Comparison of ENCODE assay signal across 12 cellular contexts in genomic region chr10:59079386-59080226, GRCh38.
A peak's percentile ranks its signal among the peaks of the same experiment; 100 is the strongest.
DNase-seq lines count a peak whose midpoint lies in the region; ATAC-seq, FAIRE-seq and TF ChIP-seq lines count a peak whose summit lies in the region.
"Had no signal": no experiment of that assay in that cellular context is flagged by ENCODE, and none has a peak within 500 bp of the region (broad histone marks: within the 10 kb centered on the region; RNA-seq: fewer than 3 reads in every experiment).

No MANE protein-coding gene starts in this region.

- peaks cover 16% of the 10 kb centered on the region for H3K4me1 Mint-ChIP-seq in MCF 10A (ENCODE audit: insufficient read depth, unreplicated experiment)

- CTCF ChIA-PET in MCF 10A (lab: Yijun Ruan, JAX) = interaction anchor here (0.6 to 3.1 kb wide), 5 partner anchors 11 to 644 kb away, joined by 3 to 11 read pairs (median 3); no protein-coding TSS in a partner anchor

- DNase-seq in MCF 10A (ENCODE audit: unreplicated experiment) (peak; percentile 75), breast epithelium (ENCODE audit: low spot score in 2 of 2) (no peak), bronchial epithelial cell (ENCODE audit: low read depth) (peak; percentile 79), kidney glomerular epithelial cell (lab: John Stamatoyannopoulos, UW) (peak; percentile 92), anterior cingulate cortex (lab: John Stamatoyannopoulos, UW) (no peak), spleen (no peak)
- DNase-seq: activated CD4-positive, alpha-beta T cell treated with anti-CD3 and anti-CD28 coated beads, Interleukin-2, amount 50 U/mL, for 48 hours; AML-193; H7 had no signal

- no peaks in the 10 kb centered on the region for H3K9me3 Mint-ChIP-seq in MCF 10A (ENCODE audit: unreplicated experiment)

- no peaks in the 10 kb centered on the region for H3K9me3 ChIP-seq in breast epithelium
- H3K9me3 ChIP-seq in spleen = no peaks in the 10 kb centered on the region

- H3K27ac ChIP-seq in breast epithelium = peak overlapping the region in 1 of 2 donors; percentile 63
- H3K27ac ChIP-seq in spleen = no peak overlapping the region
- H3K27ac ChIP-seq: KMS-11 had no signal

- POLR2A ChIA-PET in MCF 10A (lab: Yijun Ruan, JAX) = no interaction called here

- intact Hi-C loops in MCF 10A (cut with micrococcal nuclease) = loop anchor here (1.0 kb wide), 1 partner anchor 102 kb away; no protein-coding TSS in a partner anchor
- intact Hi-C loops in breast epithelium (cut with DNase I; ENCODE audit: low total_unique reads) = no loop called here
- intact Hi-C loops in spleen (cut with DNase I; ENCODE audit: low total_unique reads) = no loop called here

- H3K27ac Mint-ChIP-seq in MCF 10A (ENCODE audit: low read depth, unreplicated experiment) = no peak overlapping the region

- TF ChIP-seq POLR2A in breast epithelium (IDR thresholded peaks at IDR 0.05) (no peak), spleen (IDR thresholded peaks at IDR 0.05) (no peak)

- no peak for ATAC-seq in GM21737 (IDR thresholded peaks at IDR 0.05; ENCODE audit: unreplicated experiment)
- ATAC-seq in GM21723 (IDR thresholded peaks at IDR 0.05; ENCODE audit: unreplicated experiment) = no peak

- H3K27me3 ChIP-seq in breast epithelium (no peaks in the 10 kb centered on the region), bronchial epithelial cell (ENCODE audit: control insufficient read depth, insufficient read depth, low read length) (no peaks in the 10 kb centered on the region), spleen (replicated peaks in 1 of 7) (no peaks in the 10 kb centered on the region)

- H3K36me3 ChIP-seq in breast epithelium (no peaks in the 10 kb centered on the region), bronchial epithelial cell (ENCODE audit: control insufficient read depth, insufficient read depth, low read length) (no peaks in the 10 kb centered on the region), spleen (no peaks in the 10 kb centered on the region)

- H3K4me3 Mint-ChIP-seq in MCF 10A (ENCODE audit: unreplicated experiment) = no peak overlapping the region

- H3K36me3 Mint-ChIP-seq in MCF 10A (ENCODE audit: insufficient read depth, unreplicated experiment) = no peaks in the 10 kb centered on the region

- BruUV-seq in MCF 10A (replicated peaks; lab: Mats Ljungman, UMichigan) = no TSS peak

- H3K27me3 Mint-ChIP-seq in MCF 10A (ENCODE audit: insufficient read depth, unreplicated experiment) = peaks cover 30% of the 10 kb centered on the region

- FAIRE-seq in bronchial epithelial cell (lab: Jason Lieb, UNC) = no peak

- 64 to 85% (median 75%) methylated on average over 4 of the region's 4 CpGs for WGBS in spleen, 5 donors

- TF ChIP-seq CTCF in MCF 10A (IDR thresholded peaks at IDR 0.05; ENCODE audit: unreplicated experiment) (no peak), breast epithelium (IDR thresholded peaks at IDR 0.05) (no peak), bronchial epithelial cell (IDR thresholded peaks at IDR 0.05; ENCODE audit: insufficient read depth, low read length, severe bottlenecking) (no peak), spleen (IDR thresholded peaks at IDR 0.05 in 8 of 11, conservative IDR thresholded peaks at IDR 0.05 in 3 of 11) (no peak)

- H3K4me3 ChIP-seq in breast epithelium (no peak overlapping the region), bronchial epithelial cell (ENCODE audit: low read depth, low read length) (no peak overlapping the region), spleen (no peak overlapping the region)

- H3K4me1 ChIP-seq in breast epithelium = no peaks in the 10 kb centered on the region
- no peaks in the 10 kb centered on the region for H3K4me1 ChIP-seq in spleen

Comparison
In these comparisons a context has a peak if more than half of its experiments do, and no peak if none do; other contexts are left out.
1. DNase-seq: peak in MCF 10A (single experiment), bronchial epithelial cell (single experiment) and kidney glomerular epithelial cell (single experiment); none in breast epithelium (0 of 2), anterior cingulate cortex (0 of 58) and spleen (single experiment).